In genomic region chr22:28430656-28431055, GRCh38 we compare ENCODE assay signal across 1 cellular context.
TF ChIP-seq lines count a peak whose summit lies in the region.

No MANE protein-coding gene starts in this region.

TF ChIP-seq in SK-N-SH, 30 proteins besides CTCF, POLR2A, EP300 and RAD21 (continued from another document):
- no peak for TF ChIP-seq MXI1 (IDR thresholded peaks at IDR 0.05; ENCODE audit: low read depth, low read length)
